19 cellular contexts compared by ENCODE assay signal in the genomic region with DNA sequence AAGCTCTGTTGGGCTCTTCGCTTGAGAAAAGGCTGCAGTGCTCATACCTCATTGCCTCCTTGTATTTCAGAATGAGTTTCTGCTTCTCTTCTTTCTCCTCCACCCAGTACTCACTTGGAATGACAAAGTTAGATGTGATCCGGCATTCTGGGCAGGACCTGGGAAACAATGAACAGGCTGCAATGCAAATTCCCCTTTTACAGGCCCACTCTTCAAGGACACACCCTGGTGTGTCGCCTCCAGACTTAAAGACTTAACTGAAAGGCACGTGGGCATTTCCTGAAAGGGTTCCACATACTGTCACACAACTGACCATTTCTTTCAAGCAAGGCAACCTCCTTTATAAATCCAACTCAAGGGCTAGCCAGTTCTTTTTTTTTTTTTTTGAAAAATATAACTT. TPM values are rescaled to one million over a fixed set of nuclear protein-coding genes. Genes with fewer than 3 reads are reported as not detected.
DNase-seq lines count a peak whose midpoint lies in the region; ATAC-seq and TF ChIP-seq lines count a peak whose summit lies in the region.
"Had no signal": no experiment of that assay in that cellular context is flagged by ENCODE, and none has a peak within 500 bp of the region (broad histone marks: within the 10 kb centered on the region; RNA-seq: fewer than 3 reads in every experiment).

No MANE protein-coding gene starts in this region.

- no peak overlapping the region for H3K27ac ChIP-seq in CD8-positive, alpha-beta T cell (ENCODE audit: low read depth, low read length)
- no peak overlapping the region for H3K27ac ChIP-seq in endodermal cell (ENCODE audit: low read depth, low read length)
- H3K27ac ChIP-seq: GM23248 had no signal

- intact Hi-C loops in CD8-positive, alpha-beta T cell (cut with DNase I, micrococcal nuclease) = no loop called here

- no peaks in the 10 kb centered on the region for H3K4me1 ChIP-seq in CD8-positive, alpha-beta T cell (ENCODE audit: insufficient read depth, low read length)
- H3K4me1 ChIP-seq in HAP-1 (peaks cover 29% of the 10 kb centered on the region), endodermal cell (ENCODE audit: control insufficient read depth, insufficient read depth, low read length) (peaks cover 7% of the 10 kb centered on the region)

- H3K4me3 ChIP-seq in CD8-positive, alpha-beta T cell (ENCODE audit: low read depth, low read length) = no peak overlapping the region
- H3K4me3 ChIP-seq in HAP-1 (no peak overlapping the region), endodermal cell (ENCODE audit: low read length) (no peak overlapping the region)
- H3K4me3 ChIP-seq: GM23248 had no signal

- CTCF ChIA-PET in CD8-positive, alpha-beta T cell (lab: Charles Lee) = interaction anchor here (1.3 kb wide), 1 partner anchor 19 kb away, joined by 3 read pairs; no protein-coding TSS in a partner anchor

- H3K27me3 ChIP-seq in CD8-positive, alpha-beta T cell (ENCODE audit: insufficient read depth, low read length) = no peaks in the 10 kb centered on the region
- H3K27me3 ChIP-seq in HAP-1 (ENCODE audit: low read depth) (no peaks in the 10 kb centered on the region), endodermal cell (ENCODE audit: control insufficient read depth, insufficient read depth, low read length, poor library complexity, severe bottlenecking) (no peaks in the 10 kb centered on the region)

- no peak for DNase-seq in CD8-positive, alpha-beta T cell
- DNase-seq in HAP-1 (ENCODE audit: low spot score in 2 of 2) (peak; percentile 74 to 88), endodermal cell (no peak), mesenteric fat pad (ENCODE audit: low spot score) (peak; percentile 5), activated gamma-delta T cell treated with Interleukin-2 at 50 U/mL for 16 hours (no peak), Kasumi-1 (lab: John Stamatoyannopoulos, UW) (no peak)
- DNase-seq: CD4-positive, alpha-beta T cell; DMS79 treated with DMSO at 0.1 percent for 48 hours; GDM1; GM23248; MM.1S; NCI-H1105 treated with DMSO at 0.1 percent for 48 hours; NCI-H187; NCI-H748 treated with DMSO at 0.1 percent for 48 hours; SIG-M5 had no signal

- H3K36me3 ChIP-seq in CD8-positive, alpha-beta T cell (ENCODE audit: insufficient read depth, low read length) = peaks cover 57% of the 10 kb centered on the region
- peaks cover 43% of the 10 kb centered on the region for H3K36me3 ChIP-seq in HAP-1 (replicated peaks)
- H3K36me3 ChIP-seq in endodermal cell (ENCODE audit: control insufficient read depth, insufficient read depth, low read length) = peaks cover 79% of the 10 kb centered on the region

- POLR2A ChIA-PET in CD8-positive, alpha-beta T cell (lab: Charles Lee) = interaction anchor here (0.7 kb wide), 1 partner anchor 109 kb away, joined by 3 read pairs; no protein-coding TSS in a partner anchor

- no peak overlapping the region for H3K4me3 Mint-ChIP-seq in CD8-positive, alpha-beta T cell
- peak overlapping the region; percentile 33 for H3K4me3 Mint-ChIP-seq in endodermal cell
- H3K4me3 Mint-ChIP-seq: CD4-positive, alpha-beta T cell had no signal

- no peaks in the 10 kb centered on the region for H3K27me3 Mint-ChIP-seq in CD8-positive, alpha-beta T cell (ENCODE audit: low read depth)
- H3K27me3 Mint-ChIP-seq in endodermal cell (ENCODE audit: insufficient read depth) = no peaks in the 10 kb centered on the region
- H3K27me3 Mint-ChIP-seq: CD4-positive, alpha-beta T cell had no signal

- no peak for TF ChIP-seq CTCF in CD8-positive, alpha-beta T cell (IDR thresholded peaks at IDR 0.05)
- TF ChIP-seq CTCF in endodermal cell (conservative IDR thresholded peaks at IDR 0.05) = no peak

- 66 to 72% methylated on average over 3 to 4 of the region's 4 CpGs for WGBS in endodermal cell (ENCODE audit: insufficient coverage in 1 of 2, insufficient read length in 1 of 2), 2 experiments

- ATAC-seq in CD8-positive, alpha-beta T cell = no peak
- no peak for ATAC-seq in GM21723 (IDR thresholded peaks at IDR 0.05; ENCODE audit: unreplicated experiment)
- ATAC-seq in GM18907 (IDR thresholded peaks at IDR 0.05; ENCODE audit: unreplicated experiment) = no peak
- ATAC-seq: HepG2 had no signal

- H3K36me3 Mint-ChIP-seq in CD8-positive, alpha-beta T cell = peaks cover 82% of the 10 kb centered on the region
- peaks cover 76% of the 10 kb centered on the region for H3K36me3 Mint-ChIP-seq in endodermal cell (ENCODE audit: low read depth)

- peak overlapping the region; percentile 56 for H3K27ac Mint-ChIP-seq in CD8-positive, alpha-beta T cell
- peak overlapping the region; percentile 62 for H3K27ac Mint-ChIP-seq in endodermal cell

- H3K9ac ChIP-seq in endodermal cell (ENCODE audit: extremely low read depth, low read length, poor library complexity, severe bottlenecking) = no peak overlapping the region
- H3K9ac ChIP-seq: GM23248 had no signal

- H3K9me3 Mint-ChIP-seq in CD8-positive, alpha-beta T cell = no peaks in the 10 kb centered on the region
- H3K9me3 Mint-ChIP-seq in endodermal cell = no peaks in the 10 kb centered on the region
- H3K9me3 Mint-ChIP-seq: CD4-positive, alpha-beta T cell had no signal

- peaks cover 26% of the 10 kb centered on the region for H3K4me1 Mint-ChIP-seq in CD8-positive, alpha-beta T cell (ENCODE audit: low read depth)
- peaks cover 72% of the 10 kb centered on the region for H3K4me1 Mint-ChIP-seq in endodermal cell

- H3K9me3 ChIP-seq in CD8-positive, alpha-beta T cell (ENCODE audit: low read length) = no peaks in the 10 kb centered on the region
- H3K9me3 ChIP-seq in HAP-1 = no peaks in the 10 kb centered on the region
- H3K9me3 ChIP-seq in endodermal cell (ENCODE audit: control insufficient read depth, low read length) = no peaks in the 10 kb centered on the region

- in situ Hi-C loops in HAP-1 (cut with MboI; ENCODE audit: low sequenced_read_pairs) = no loop called here

RNA-seq across cellular contexts. Expression of a gene that starts 23.6 kb away (rescaled TPM):
- 100 to 1,000 TPM; 146 to 148 TPM for total RNA-seq in CD8-positive, alpha-beta T cell
- total RNA-seq in endodermal cell (100 to 1,000 TPM; 135 to 163 TPM), mesenteric fat pad (58.5 TPM)
- 77.2 TPM for polyA plus RNA-seq in endodermal cell (2013, experiment 1 of 2)
- polyA plus RNA-seq in endodermal cell (2013, experiment 2 of 2) = 67.4 TPM

RNA-seq across cellular contexts. Expression of a gene that starts 51.9 kb away (rescaled TPM):
- 1 to 10 TPM; 1.9 to 4.2 TPM for total RNA-seq in CD8-positive, alpha-beta T cell
- total RNA-seq in endodermal cell (1 to 10 TPM; 5.1 to 5.7 TPM), mesenteric fat pad (not detected)
- not detected for polyA plus RNA-seq in endodermal cell (2013, experiment 1 of 2)
- not detected for polyA plus RNA-seq in endodermal cell (2013, experiment 2 of 2)
- total RNA-seq: GM23248, RPMI7951 had no signal
- polyA plus RNA-seq: GM23248, HepG2 had no signal

RNA-seq across cellular contexts. Expression of a gene that starts 57.4 kb away (rescaled TPM):
- 10 to 100 TPM; 28.4 to 32.1 TPM for total RNA-seq in CD8-positive, alpha-beta T cell
- total RNA-seq in endodermal cell (10 to 100 TPM; 55.4 to 60.5 TPM), mesenteric fat pad (45.6 TPM)
- 59.6 TPM for polyA plus RNA-seq in endodermal cell (2013, experiment 1 of 2)
- polyA plus RNA-seq in endodermal cell (2013, experiment 2 of 2) = 57.5 TPM

Comparison
In these comparisons a context has a peak if more than half of its experiments do, and no peak if none do; other contexts are left out.
1. DNase-seq: peak in HAP-1 (2 of 2) and mesenteric fat pad (single experiment); none in CD8-positive, alpha-beta T cell (0 of 7), endodermal cell (single experiment), activated gamma-delta T cell treated with Interleukin-2 at 50 U/mL for 16 hours (single experiment) and Kasumi-1 (0 of 2).